Comparison of ENCODE assay signal across 14 cellular contexts in genomic region chr19:19067276-19068072, GRCh38. TPM values are rescaled to one million over a fixed set of nuclear protein-coding genes. Genes with fewer than 3 reads are reported as not detected.
DNase-seq lines count a peak whose midpoint lies in the region; ATAC-seq and TF ChIP-seq lines count a peak whose summit lies in the region.
"Had no signal": no experiment of that assay in that cellular context is flagged by ENCODE, and none has a peak within 500 bp of the region (broad histone marks: within the 10 kb centered on the region; RNA-seq: fewer than 3 reads in every experiment).

No MANE protein-coding gene starts in this region.

- peaks cover 6 to 58% (median 34%) of the 10 kb centered on the region in 4 donors for H3K4me1 Mint-ChIP-seq in CD4-positive, CD25-positive, alpha-beta regulatory T cell
- peaks cover 15 to 64% (median 40%) of the 10 kb centered on the region in 4 donors for H3K4me1 Mint-ChIP-seq in naive thymus-derived CD8-positive, alpha-beta T cell

- no peaks in the 10 kb centered on the region for H3K27me3 ChIP-seq in CD4-positive, CD25-positive, alpha-beta regulatory T cell (ENCODE audit: control insufficient read depth, insufficient read depth, low read length)
- H3K27me3 ChIP-seq in Loucy (ENCODE audit: insufficient read depth, low read length, poor library complexity, severe bottlenecking): no peaks in the 10 kb centered on the region
- H3K27me3 ChIP-seq: gastroesophageal sphincter, testis had no signal

- no peak overlapping the region for H3K9ac ChIP-seq in Loucy (ENCODE audit: low read depth, low read length, poor library complexity, severe bottlenecking)

- peaks cover 36% of the 10 kb centered on the region for H3K79me2 ChIP-seq in Loucy (ENCODE audit: insufficient read depth, low read length)

- no peaks in the 10 kb centered on the region for H3K9me2 ChIP-seq in Loucy (replicated peaks; ENCODE audit: low read depth, low read length)

- 0 out of 2 replicates have a peak, but pooled peaks cover 4% of the 10 kb centered on the region for H3F3A ChIP-seq in Loucy (ENCODE audit: low read depth)

- no peaks in the 10 kb centered on the region for H3K9me3 ChIP-seq in CD4-positive, CD25-positive, alpha-beta regulatory T cell (ENCODE audit: control insufficient read depth in 2 of 2, low read length in 2 of 2)
- no peaks in the 10 kb centered on the region for H3K9me3 ChIP-seq in Loucy (ENCODE audit: insufficient read depth, low read depth, low read length)
- H3K9me3 ChIP-seq: gastroesophageal sphincter, testis had no signal

- H2AFZ ChIP-seq in Loucy (ENCODE audit: low read length): no peak overlapping the region

- POLR2A ChIA-PET in naive thymus-derived CD8-positive, alpha-beta T cell (lab: Charles Lee): no interaction called here

- peak overlapping the region; percentile 35 for H3K4me2 ChIP-seq in Loucy (ENCODE audit: low read depth, low read length, poor library complexity, severe bottlenecking)

- peak overlapping the region; percentile 56 to 80 (median 72) for H3K4me3 Mint-ChIP-seq in CD4-positive, CD25-positive, alpha-beta regulatory T cell
- H3K4me3 Mint-ChIP-seq in naive thymus-derived CD8-positive, alpha-beta T cell: peak overlapping the region in 5 of 10 donors; percentile 8 to 61 (median 42)

- H3K27me3 Mint-ChIP-seq in CD4-positive, CD25-positive, alpha-beta regulatory T cell: no peaks in the 10 kb centered on the region
- no peaks in the 10 kb centered on the region for H3K27me3 Mint-ChIP-seq in naive thymus-derived CD8-positive, alpha-beta T cell

- no peak overlapping the region for H3K27ac ChIP-seq in CD4-positive, CD25-positive, alpha-beta regulatory T cell (ENCODE audit: insufficient read depth, low read length, poor library complexity, severe bottlenecking)
- H3K27ac ChIP-seq in cingulate gyrus (ENCODE audit: low read depth, low read length): peak overlapping the region; percentile 8
- H3K27ac ChIP-seq: testis had no signal

- H3K27ac Mint-ChIP-seq in CD4-positive, CD25-positive, alpha-beta regulatory T cell: peak overlapping the region in 2 of 3 donors; percentile 66 to 83
- peak overlapping the region in 9 of 10 donors; percentile 41 to 83 (median 63) for H3K27ac Mint-ChIP-seq in naive thymus-derived CD8-positive, alpha-beta T cell

- no peak for TF ChIP-seq CTCF in Loucy (conservative IDR thresholded peaks at IDR 0.05; ENCODE audit: low read length)
- no peak for TF ChIP-seq CTCF in omental fat pad (IDR thresholded peaks at IDR 0.05)

- peaks cover 59% of the 10 kb centered on the region for H3K4me1 ChIP-seq in CD4-positive, CD25-positive, alpha-beta regulatory T cell (ENCODE audit: control insufficient read depth, insufficient read depth, low read length, poor library complexity, severe bottlenecking)
- peaks cover 40% of the 10 kb centered on the region for H3K4me1 ChIP-seq in Loucy (ENCODE audit: insufficient read depth, low read length, poor library complexity, severe bottlenecking)

- no peaks in the 10 kb centered on the region for H3K36me3 ChIP-seq in CD4-positive, CD25-positive, alpha-beta regulatory T cell (ENCODE audit: control insufficient read depth, insufficient read depth, low read length)
- H3K36me3 ChIP-seq in Loucy (ENCODE audit: insufficient read depth, low read length): no peaks in the 10 kb centered on the region

- no peak for ATAC-seq in CD4-positive, CD25-positive, alpha-beta regulatory T cell (ENCODE audit: low read depth in 2 of 2)
- no peak for ATAC-seq in naive thymus-derived CD8-positive, alpha-beta T cell
- ATAC-seq in omental fat pad (ENCODE audit: low FRiP score): no peak
- ATAC-seq: gastroesophageal sphincter had no signal

- peaks cover 3% of the 10 kb centered on the region for H4K20me1 ChIP-seq in Loucy (ENCODE audit: insufficient read depth, low read length, poor library complexity, severe bottlenecking)

- no peak for DNase-seq in CD4-positive, CD25-positive, alpha-beta regulatory T cell
- no peak for DNase-seq in naive thymus-derived CD8-positive, alpha-beta T cell
- DNase-seq in stimulated activated CD4-positive, alpha-beta T cell treated with anti-CD3 and anti-CD28 coated beads, Interleukin-4, amount 100 ng/mL, for 1 hour: no peak
- no peak for DNase-seq in T-helper 9 cell
- no peak for DNase-seq in stimulated activated CD4-positive, alpha-beta T cell treated with anti-CD3 and anti-CD28 coated beads, Interleukin-15, amount 100 ng/mL, for 24 hours
- no peak for DNase-seq in omental fat pad (ENCODE audit: low spot score)
- DNase-seq: Calu3, dermis blood vessel endothelial cell, NCI-H1417 treated with DMSO at 0.1 percent for 48 hours, NCI-H69, testis had no signal

- no peak overlapping the region for H3K4me3 ChIP-seq in CD4-positive, CD25-positive, alpha-beta regulatory T cell (ENCODE audit: low read depth, low read length)
- H3K4me3 ChIP-seq in Loucy (ENCODE audit: low read length, poor library complexity, severe bottlenecking): peak overlapping the region; percentile 31
- H3K4me3 ChIP-seq: gastroesophageal sphincter, testis had no signal

- no peaks in the 10 kb centered on the region for H3K9me3 Mint-ChIP-seq in CD4-positive, CD25-positive, alpha-beta regulatory T cell
- no peaks in the 10 kb centered on the region for H3K9me3 Mint-ChIP-seq in naive thymus-derived CD8-positive, alpha-beta T cell

- H3K36me3 Mint-ChIP-seq in CD4-positive, CD25-positive, alpha-beta regulatory T cell: peaks cover 12% of the 10 kb centered on the region
- H3K36me3 Mint-ChIP-seq in naive thymus-derived CD8-positive, alpha-beta T cell: peaks cover 0 to 19% (median 3%) of the 10 kb centered on the region in 3 donors

RNA-seq across cellular contexts. Expression of gene SLC25A42, which starts 3.7 kb away (rescaled TPM):
- total RNA-seq in CD4-positive, CD25-positive, alpha-beta regulatory T cell: 32.2 TPM
- 10 to 100 TPM; 10.4 to 24.0 (median 16.2) TPM for polyA plus RNA-seq in CD4-positive, CD25-positive, alpha-beta regulatory T cell
- total RNA-seq in naive thymus-derived CD8-positive, alpha-beta T cell: 10 to 100 TPM; 32.0 to 33.6 TPM
- polyA plus RNA-seq in naive thymus-derived CD8-positive, alpha-beta T cell: 10 to 100 TPM in 1 of 3 donors, 1 to 10 TPM in 2; 6.2 to 14.5 (median 8.4) TPM
- 1 to 10 TPM; 4.7 to 9.9 (median 7.4) TPM for total RNA-seq in omental fat pad

RNA-seq across cellular contexts. Expression of gene ARMC6, which starts 34.1 kb away (rescaled TPM):
- total RNA-seq in CD4-positive, CD25-positive, alpha-beta regulatory T cell: 14.2 TPM
- 10 to 100 TPM; 23.7 to 36.5 (median 31.8) TPM for polyA plus RNA-seq in CD4-positive, CD25-positive, alpha-beta regulatory T cell
- total RNA-seq in naive thymus-derived CD8-positive, alpha-beta T cell: 10 to 100 TPM; 18.1 to 18.4 TPM
- 10 to 100 TPM; 29.5 to 42.4 (median 38.2) TPM for polyA plus RNA-seq in naive thymus-derived CD8-positive, alpha-beta T cell
- total RNA-seq in omental fat pad: 10 to 100 TPM; 16.9 to 39.5 (median 25.4) TPM

RNA-seq across cellular contexts. Expression of gene SUGP2, which starts 34.2 kb away (rescaled TPM):
- 131 TPM for total RNA-seq in CD4-positive, CD25-positive, alpha-beta regulatory T cell
- polyA plus RNA-seq in CD4-positive, CD25-positive, alpha-beta regulatory T cell: 1 to 10 TPM; 6.2 to 9.7 (median 7.8) TPM
- 100 to 1,000 TPM; 128 to 136 TPM for total RNA-seq in naive thymus-derived CD8-positive, alpha-beta T cell
- polyA plus RNA-seq in naive thymus-derived CD8-positive, alpha-beta T cell: 1 to 10 TPM; 7.4 to 8.2 (median 7.5) TPM
- 10 to 100 TPM; 30.3 to 54.5 (median 36.3) TPM for total RNA-seq in omental fat pad
